Comparison of ENCODE assay signal across 1 cellular context in the genomic region with DNA sequence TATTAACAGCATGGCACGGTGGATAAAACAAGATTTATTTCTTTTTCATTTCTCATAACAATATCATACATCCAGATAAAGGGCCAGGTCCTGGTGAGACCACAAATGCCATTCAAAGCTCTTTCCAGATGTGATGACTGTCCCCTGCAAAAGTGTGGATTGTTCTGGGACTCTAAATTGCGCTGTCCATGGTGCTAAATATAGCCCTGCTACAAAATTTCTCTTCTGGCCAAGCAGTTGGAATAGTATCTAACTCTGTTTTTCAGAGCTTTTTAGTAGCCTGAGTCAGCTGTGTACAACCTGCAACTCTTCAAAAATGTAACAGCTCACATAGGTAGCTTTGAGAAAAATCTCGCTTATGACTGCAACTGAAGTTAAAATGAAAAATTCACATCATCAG.
TF ChIP-seq lines count a peak whose summit lies in the region.

No MANE protein-coding gene starts in this region.

TF ChIP-seq in HepG2, 621 proteins besides CTCF, POLR2A, EP300 and RAD21 (continued from another document and continues in another):
- TF ChIP-seq, protein P1, sequence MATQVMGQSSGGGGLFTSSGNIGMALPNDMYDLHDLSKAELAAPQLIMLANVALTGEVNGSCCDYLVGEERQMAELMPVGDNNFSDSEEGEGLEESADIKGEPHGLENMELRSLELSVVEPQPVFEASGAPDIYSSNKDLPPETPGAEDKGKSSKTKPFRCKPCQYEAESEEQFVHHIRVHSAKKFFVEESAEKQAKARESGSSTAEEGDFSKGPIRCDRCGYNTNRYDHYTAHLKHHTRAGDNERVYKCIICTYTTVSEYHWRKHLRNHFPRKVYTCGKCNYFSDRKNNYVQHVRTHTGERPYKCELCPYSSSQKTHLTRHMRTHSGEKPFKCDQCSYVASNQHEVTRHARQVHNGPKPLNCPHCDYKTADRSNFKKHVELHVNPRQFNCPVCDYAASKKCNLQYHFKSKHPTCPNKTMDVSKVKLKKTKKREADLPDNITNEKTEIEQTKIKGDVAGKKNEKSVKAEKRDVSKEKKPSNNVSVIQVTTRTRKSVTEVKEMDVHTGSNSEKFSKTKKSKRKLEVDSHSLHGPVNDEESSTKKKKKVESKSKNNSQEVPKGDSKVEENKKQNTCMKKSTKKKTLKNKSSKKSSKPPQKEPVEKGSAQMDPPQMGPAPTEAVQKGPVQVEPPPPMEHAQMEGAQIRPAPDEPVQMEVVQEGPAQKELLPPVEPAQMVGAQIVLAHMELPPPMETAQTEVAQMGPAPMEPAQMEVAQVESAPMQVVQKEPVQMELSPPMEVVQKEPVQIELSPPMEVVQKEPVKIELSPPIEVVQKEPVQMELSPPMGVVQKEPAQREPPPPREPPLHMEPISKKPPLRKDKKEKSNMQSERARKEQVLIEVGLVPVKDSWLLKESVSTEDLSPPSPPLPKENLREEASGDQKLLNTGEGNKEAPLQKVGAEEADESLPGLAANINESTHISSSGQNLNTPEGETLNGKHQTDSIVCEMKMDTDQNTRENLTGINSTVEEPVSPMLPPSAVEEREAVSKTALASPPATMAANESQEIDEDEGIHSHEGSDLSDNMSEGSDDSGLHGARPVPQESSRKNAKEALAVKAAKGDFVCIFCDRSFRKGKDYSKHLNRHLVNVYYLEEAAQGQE (IDR thresholded peaks at IDR 0.05; ENCODE audit: borderline replicate concordance in 1 of 2, low read depth in 1 of 2, low read length in 2 of 2), result peak; percentile 72 to 99
- TF ChIP-seq MZF1 (CRISPR knock-in tag; IDR thresholded peaks at IDR 0.05; ENCODE audit: borderline replicate concordance) (no peak), TGIF2 (CRISPR knock-in tag; IDR thresholded peaks at IDR 0.05) (0 out of 2 replicates have a peak, but pooled peaks have one; percentile 65), TSC22D2 (CRISPR knock-in tag; IDR thresholded peaks at IDR 0.05; ENCODE audit: borderline replicate concordance) (0 out of 2 replicates have a peak, but pooled peaks have one; percentile 67), ZNF224 (CRISPR knock-in tag; IDR thresholded peaks at IDR 0.05) (no peak), POGZ (CRISPR knock-in tag; IDR thresholded peaks at IDR 0.05) (no peak), MIXL1 (CRISPR knock-in tag; IDR thresholded peaks at IDR 0.05) (0 out of 2 replicates have a peak, but pooled peaks have one; percentile 18), GZF1 (CRISPR knock-in tag; IDR thresholded peaks at IDR 0.05) (no peak), KAT8 (CRISPR knock-in tag; IDR thresholded peaks at IDR 0.05) (0 out of 2 replicates have a peak, but pooled peaks have one; percentile 22), ZNF749 (CRISPR knock-in tag; IDR thresholded peaks at IDR 0.05; ENCODE audit: borderline replicate concordance) (no peak), ZNF430 (CRISPR knock-in tag; IDR thresholded peaks at IDR 0.05) (no peak), MXD4 (CRISPR knock-in tag; IDR thresholded peaks at IDR 0.05) (no peak), ZKSCAN8 (CRISPR knock-in tag; IDR thresholded peaks at IDR 0.05; ENCODE audit: borderline replicate concordance) (no peak), SATB2 (CRISPR knock-in tag; IDR thresholded peaks at IDR 0.05) (no peak), KLF13 (CRISPR knock-in tag; IDR thresholded peaks at IDR 0.05) (no peak), RFXANK (CRISPR knock-in tag; IDR thresholded peaks at IDR 0.05) (no peak), SMAD3 (CRISPR knock-in tag; IDR thresholded peaks at IDR 0.05) (0 out of 2 replicates have a peak, but pooled peaks have one; percentile 26), ZNF772 (CRISPR knock-in tag; IDR thresholded peaks at IDR 0.05) (no peak)
- TF ChIP-seq, protein P2, sequence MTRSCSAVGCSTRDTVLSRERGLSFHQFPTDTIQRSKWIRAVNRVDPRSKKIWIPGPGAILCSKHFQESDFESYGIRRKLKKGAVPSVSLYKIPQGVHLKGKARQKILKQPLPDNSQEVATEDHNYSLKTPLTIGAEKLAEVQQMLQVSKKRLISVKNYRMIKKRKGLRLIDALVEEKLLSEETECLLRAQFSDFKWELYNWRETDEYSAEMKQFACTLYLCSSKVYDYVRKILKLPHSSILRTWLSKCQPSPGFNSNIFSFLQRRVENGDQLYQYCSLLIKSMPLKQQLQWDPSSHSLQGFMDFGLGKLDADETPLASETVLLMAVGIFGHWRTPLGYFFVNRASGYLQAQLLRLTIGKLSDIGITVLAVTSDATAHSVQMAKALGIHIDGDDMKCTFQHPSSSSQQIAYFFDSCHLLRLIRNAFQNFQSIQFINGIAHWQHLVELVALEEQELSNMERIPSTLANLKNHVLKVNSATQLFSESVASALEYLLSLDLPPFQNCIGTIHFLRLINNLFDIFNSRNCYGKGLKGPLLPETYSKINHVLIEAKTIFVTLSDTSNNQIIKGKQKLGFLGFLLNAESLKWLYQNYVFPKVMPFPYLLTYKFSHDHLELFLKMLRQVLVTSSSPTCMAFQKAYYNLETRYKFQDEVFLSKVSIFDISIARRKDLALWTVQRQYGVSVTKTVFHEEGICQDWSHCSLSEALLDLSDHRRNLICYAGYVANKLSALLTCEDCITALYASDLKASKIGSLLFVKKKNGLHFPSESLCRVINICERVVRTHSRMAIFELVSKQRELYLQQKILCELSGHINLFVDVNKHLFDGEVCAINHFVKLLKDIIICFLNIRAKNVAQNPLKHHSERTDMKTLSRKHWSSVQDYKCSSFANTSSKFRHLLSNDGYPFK (CRISPR knock-in tag; IDR thresholded peaks at IDR 0.05; ENCODE audit: borderline replicate concordance), result no peak
- TF ChIP-seq, protein P3, sequence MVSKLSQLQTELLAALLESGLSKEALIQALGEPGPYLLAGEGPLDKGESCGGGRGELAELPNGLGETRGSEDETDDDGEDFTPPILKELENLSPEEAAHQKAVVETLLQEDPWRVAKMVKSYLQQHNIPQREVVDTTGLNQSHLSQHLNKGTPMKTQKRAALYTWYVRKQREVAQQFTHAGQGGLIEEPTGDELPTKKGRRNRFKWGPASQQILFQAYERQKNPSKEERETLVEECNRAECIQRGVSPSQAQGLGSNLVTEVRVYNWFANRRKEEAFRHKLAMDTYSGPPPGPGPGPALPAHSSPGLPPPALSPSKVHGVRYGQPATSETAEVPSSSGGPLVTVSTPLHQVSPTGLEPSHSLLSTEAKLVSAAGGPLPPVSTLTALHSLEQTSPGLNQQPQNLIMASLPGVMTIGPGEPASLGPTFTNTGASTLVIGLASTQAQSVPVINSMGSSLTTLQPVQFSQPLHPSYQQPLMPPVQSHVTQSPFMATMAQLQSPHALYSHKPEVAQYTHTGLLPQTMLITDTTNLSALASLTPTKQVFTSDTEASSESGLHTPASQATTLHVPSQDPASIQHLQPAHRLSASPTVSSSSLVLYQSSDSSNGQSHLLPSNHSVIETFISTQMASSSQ (IDR thresholded peaks at IDR 0.05; ENCODE audit: low read depth), result no peak
- TF ChIP-seq, protein P3 (CRISPR knock-in tag; IDR thresholded peaks at IDR 0.05; ENCODE audit: borderline replicate concordance), result no peak
- TF ChIP-seq, protein P4, sequence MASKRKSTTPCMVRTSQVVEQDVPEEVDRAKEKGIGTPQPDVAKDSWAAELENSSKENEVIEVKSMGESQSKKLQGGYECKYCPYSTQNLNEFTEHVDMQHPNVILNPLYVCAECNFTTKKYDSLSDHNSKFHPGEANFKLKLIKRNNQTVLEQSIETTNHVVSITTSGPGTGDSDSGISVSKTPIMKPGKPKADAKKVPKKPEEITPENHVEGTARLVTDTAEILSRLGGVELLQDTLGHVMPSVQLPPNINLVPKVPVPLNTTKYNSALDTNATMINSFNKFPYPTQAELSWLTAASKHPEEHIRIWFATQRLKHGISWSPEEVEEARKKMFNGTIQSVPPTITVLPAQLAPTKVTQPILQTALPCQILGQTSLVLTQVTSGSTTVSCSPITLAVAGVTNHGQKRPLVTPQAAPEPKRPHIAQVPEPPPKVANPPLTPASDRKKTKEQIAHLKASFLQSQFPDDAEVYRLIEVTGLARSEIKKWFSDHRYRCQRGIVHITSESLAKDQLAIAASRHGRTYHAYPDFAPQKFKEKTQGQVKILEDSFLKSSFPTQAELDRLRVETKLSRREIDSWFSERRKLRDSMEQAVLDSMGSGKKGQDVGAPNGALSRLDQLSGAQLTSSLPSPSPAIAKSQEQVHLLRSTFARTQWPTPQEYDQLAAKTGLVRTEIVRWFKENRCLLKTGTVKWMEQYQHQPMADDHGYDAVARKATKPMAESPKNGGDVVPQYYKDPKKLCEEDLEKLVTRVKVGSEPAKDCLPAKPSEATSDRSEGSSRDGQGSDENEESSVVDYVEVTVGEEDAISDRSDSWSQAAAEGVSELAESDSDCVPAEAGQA (IDR thresholded peaks at IDR 0.05; ENCODE audit: low read depth), result no peak
- TF ChIP-seq, protein P4 (CRISPR knock-in tag; IDR thresholded peaks at IDR 0.05; ENCODE audit: borderline replicate concordance), result no peak
- TF ChIP-seq, protein P5, sequence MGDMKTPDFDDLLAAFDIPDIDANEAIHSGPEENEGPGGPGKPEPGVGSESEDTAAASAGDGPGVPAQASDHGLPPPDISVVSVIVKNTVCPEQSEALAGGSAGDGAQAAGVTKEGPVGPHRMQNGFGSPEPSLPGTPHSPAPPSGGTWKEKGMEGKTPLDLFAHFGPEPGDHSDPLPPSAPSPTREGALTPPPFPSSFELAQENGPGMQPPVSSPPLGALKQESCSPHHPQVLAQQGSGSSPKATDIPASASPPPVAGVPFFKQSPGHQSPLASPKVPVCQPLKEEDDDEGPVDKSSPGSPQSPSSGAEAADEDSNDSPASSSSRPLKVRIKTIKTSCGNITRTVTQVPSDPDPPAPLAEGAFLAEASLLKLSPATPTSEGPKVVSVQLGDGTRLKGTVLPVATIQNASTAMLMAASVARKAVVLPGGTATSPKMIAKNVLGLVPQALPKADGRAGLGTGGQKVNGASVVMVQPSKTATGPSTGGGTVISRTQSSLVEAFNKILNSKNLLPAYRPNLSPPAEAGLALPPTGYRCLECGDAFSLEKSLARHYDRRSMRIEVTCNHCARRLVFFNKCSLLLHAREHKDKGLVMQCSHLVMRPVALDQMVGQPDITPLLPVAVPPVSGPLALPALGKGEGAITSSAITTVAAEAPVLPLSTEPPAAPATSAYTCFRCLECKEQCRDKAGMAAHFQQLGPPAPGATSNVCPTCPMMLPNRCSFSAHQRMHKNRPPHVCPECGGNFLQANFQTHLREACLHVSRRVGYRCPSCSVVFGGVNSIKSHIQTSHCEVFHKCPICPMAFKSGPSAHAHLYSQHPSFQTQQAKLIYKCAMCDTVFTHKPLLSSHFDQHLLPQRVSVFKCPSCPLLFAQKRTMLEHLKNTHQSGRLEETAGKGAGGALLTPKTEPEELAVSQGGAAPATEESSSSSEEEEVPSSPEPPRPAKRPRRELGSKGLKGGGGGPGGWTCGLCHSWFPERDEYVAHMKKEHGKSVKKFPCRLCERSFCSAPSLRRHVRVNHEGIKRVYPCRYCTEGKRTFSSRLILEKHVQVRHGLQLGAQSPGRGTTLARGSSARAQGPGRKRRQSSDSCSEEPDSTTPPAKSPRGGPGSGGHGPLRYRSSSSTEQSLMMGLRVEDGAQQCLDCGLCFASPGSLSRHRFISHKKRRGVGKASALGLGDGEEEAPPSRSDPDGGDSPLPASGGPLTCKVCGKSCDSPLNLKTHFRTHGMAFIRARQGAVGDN (CRISPR knock-in tag; IDR thresholded peaks at IDR 0.05), result no peak
- TF ChIP-seq, protein P6, sequence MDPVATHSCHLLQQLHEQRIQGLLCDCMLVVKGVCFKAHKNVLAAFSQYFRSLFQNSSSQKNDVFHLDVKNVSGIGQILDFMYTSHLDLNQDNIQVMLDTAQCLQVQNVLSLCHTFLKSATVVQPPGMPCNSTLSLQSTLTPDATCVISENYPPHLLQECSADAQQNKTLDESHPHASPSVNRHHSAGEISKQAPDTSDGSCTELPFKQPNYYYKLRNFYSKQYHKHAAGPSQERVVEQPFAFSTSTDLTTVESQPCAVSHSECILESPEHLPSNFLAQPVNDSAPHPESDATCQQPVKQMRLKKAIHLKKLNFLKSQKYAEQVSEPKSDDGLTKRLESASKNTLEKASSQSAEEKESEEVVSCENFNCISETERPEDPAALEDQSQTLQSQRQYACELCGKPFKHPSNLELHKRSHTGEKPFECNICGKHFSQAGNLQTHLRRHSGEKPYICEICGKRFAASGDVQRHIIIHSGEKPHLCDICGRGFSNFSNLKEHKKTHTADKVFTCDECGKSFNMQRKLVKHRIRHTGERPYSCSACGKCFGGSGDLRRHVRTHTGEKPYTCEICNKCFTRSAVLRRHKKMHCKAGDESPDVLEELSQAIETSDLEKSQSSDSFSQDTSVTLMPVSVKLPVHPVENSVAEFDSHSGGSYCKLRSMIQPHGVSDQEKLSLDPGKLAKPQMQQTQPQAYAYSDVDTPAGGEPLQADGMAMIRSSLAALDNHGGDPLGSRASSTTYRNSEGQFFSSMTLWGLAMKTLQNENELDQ (CRISPR knock-in tag; IDR thresholded peaks at IDR 0.05; ENCODE audit: borderline replicate concordance), result 0 out of 2 replicates have a peak, but pooled peaks have one; percentile 38
